ENCODE assay signal across 31 cellular contexts in genomic region chr1:54138994-54139393, GRCh38. TPM values are rescaled to one million over a fixed set of nuclear protein-coding genes. Genes with fewer than 3 reads are reported as not detected.
"Had no signal": no experiment of that assay in that cellular context is flagged by ENCODE, and none has a peak within 500 bp of the region (broad histone marks: within the 10 kb centered on the region; RNA-seq: fewer than 3 reads in every experiment).

No MANE protein-coding gene starts in this region.

- H3K4me3 Mint-ChIP-seq: dendritic cell treated with granulocyte-macrophage colony-stimulating factor and Interleukin-4, amounts not matched to agents 40 ng/mL and 50 ng/mL, for 4 days; effector memory CD8-positive, alpha-beta T cell; endodermal cell; immature natural killer cell had no signal

- H3K4me1 Mint-ChIP-seq: immature natural killer cell had no signal

- ATAC-seq: effector memory CD8-positive, alpha-beta T cell; esophagus mucosa; gastrocnemius medialis; heart right ventricle; left colon; left lobe of liver; lower lobe of right lung had no signal

- H3K27ac ChIP-seq: epithelial cell of prostate, esophagus squamous epithelium, gastrocnemius medialis, heart right ventricle, left ventricle myocardium inferior, lower lobe of right lung had no signal

- H3K36me3 Mint-ChIP-seq: immature natural killer cell had no signal

- H3K27ac Mint-ChIP-seq: dendritic cell treated with granulocyte-macrophage colony-stimulating factor and Interleukin-4, amounts not matched to agents 40 ng/mL and 50 ng/mL, for 4 days; effector memory CD8-positive, alpha-beta T cell; endodermal cell; immature natural killer cell had no signal

- H3K36me3 ChIP-seq: esophagus squamous epithelium, gastrocnemius medialis, heart right ventricle, left ventricle myocardium inferior, lower lobe of right lung had no signal

- H3K4me1 ChIP-seq: esophagus squamous epithelium, gastrocnemius medialis, left ventricle myocardium inferior, lower lobe of right lung had no signal

- H3K27me3 ChIP-seq: esophagus squamous epithelium, gastrocnemius medialis, heart right ventricle had no signal

- H3K9me3 ChIP-seq: esophagus squamous epithelium, gastrocnemius medialis, left ventricle myocardium inferior, lower lobe of right lung had no signal

- H3K27me3 Mint-ChIP-seq: dendritic cell treated with granulocyte-macrophage colony-stimulating factor and Interleukin-4, amounts not matched to agents 40 ng/mL and 50 ng/mL, for 4 days had no signal

- H3K4me3 ChIP-seq: esophagus squamous epithelium, gastrocnemius medialis, heart right ventricle, left ventricle myocardium inferior, lower lobe of right lung had no signal

- FAIRE-seq: colon, endometrium, kidney had no signal

- H3K9me3 Mint-ChIP-seq: dendritic cell treated with granulocyte-macrophage colony-stimulating factor and Interleukin-4, amounts not matched to agents 40 ng/mL and 50 ng/mL, for 4 days; effector memory CD8-positive, alpha-beta T cell; endodermal cell; immature natural killer cell had no signal

- DNase-seq: cortex of kidney; effector CD8-positive, alpha-beta T cell; effector memory CD8-positive, alpha-beta T cell; endodermal cell; erythroblast; esophagus squamous epithelium; foreskin fibroblast; foreskin melanocyte; gastrocnemius medialis; glutamatergic neuron; head of caudate nucleus; heart right ventricle; hippocampal formation; immature natural killer cell; kidney; kidney glomerular epithelial cell; left colon; left ventricle myocardium inferior; lower lobe of right lung; mesendoderm; midbrain had no signal

RNA-seq across cellular contexts. Expression of gene CDCP2, which starts 13.8 kb away (rescaled TPM):
- total RNA-seq: cerebellum, endodermal cell, esophagus mucosa, gastrocnemius medialis, glomerular endothelial cell, left lobe of liver, left ventricle myocardium inferior, lower lobe of right lung, mucosa of gallbladder had no signal
- polyA plus RNA-seq: immature natural killer cell, liver had no signal
